Comparison of ENCODE assay signal across 8 cellular contexts in the genomic region with DNA sequence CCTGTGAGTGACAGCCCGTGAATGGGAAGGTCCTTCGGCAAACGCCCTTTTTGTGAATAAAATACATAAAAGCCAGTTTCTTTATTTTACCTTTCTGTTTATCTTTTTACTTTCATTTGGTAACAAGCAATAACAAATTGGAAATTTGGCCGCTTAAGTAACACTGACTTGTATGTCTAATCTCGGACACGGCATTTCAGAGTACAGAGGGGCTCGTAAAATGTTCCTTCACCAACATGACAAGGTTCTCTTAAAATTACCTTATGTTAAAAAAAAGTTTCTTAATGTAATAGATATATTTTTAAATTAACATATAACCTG. TPM values are rescaled to one million over a fixed set of nuclear protein-coding genes. Genes with fewer than 3 reads are reported as not detected.
DNase-seq lines count a peak whose midpoint lies in the region; ATAC-seq and TF ChIP-seq lines count a peak whose summit lies in the region.

No MANE protein-coding gene starts in this region.

- H3K9me3 ChIP-seq in CD4-positive, alpha-beta memory T cell (ENCODE audit: control insufficient read depth in 1 of 2, low read length in 2 of 2), result peaks cover 0 to 5% of the 10 kb centered on the region in 2 donors

- peak overlapping the region; percentile 71 to 89 for H3K4me3 ChIP-seq in CD4-positive, alpha-beta memory T cell (ENCODE audit: low read length in 2 of 2)
- peak overlapping the region; percentile 64 for H3K4me3 ChIP-seq in Jurkat, Clone E6-1 (ENCODE audit: low read length)
- H3K4me3 ChIP-seq in dorsolateral prefrontal cortex, result peak overlapping the region; percentile 56 to 96 (median 84)

- no peaks in the 10 kb centered on the region for H3K27me3 Mint-ChIP-seq in CD4-positive, alpha-beta memory T cell
- no peaks in the 10 kb centered on the region for H3K27me3 Mint-ChIP-seq in neural crest cell (ENCODE audit: low read depth)

- H3K27me3 ChIP-seq in CD4-positive, alpha-beta memory T cell (ENCODE audit: insufficient read depth, low read length), result no peaks in the 10 kb centered on the region
- no peaks in the 10 kb centered on the region for H3K27me3 ChIP-seq in dorsolateral prefrontal cortex

- peaks cover 0 to 32% (median 17%) of the 10 kb centered on the region in 8 donors for H3K9me3 Mint-ChIP-seq in CD4-positive, alpha-beta memory T cell
- peaks cover 16% of the 10 kb centered on the region for H3K9me3 Mint-ChIP-seq in neural crest cell

- peaks cover 37 to 61% (median 47%) of the 10 kb centered on the region in 4 donors for H3K4me1 Mint-ChIP-seq in CD4-positive, alpha-beta memory T cell
- H3K4me1 Mint-ChIP-seq in neural crest cell, result peaks cover 34% of the 10 kb centered on the region

- H3K27ac ChIP-seq in CD4-positive, alpha-beta memory T cell (ENCODE audit: low read depth, low read length), result peak overlapping the region; percentile 87
- H3K27ac ChIP-seq in dorsolateral prefrontal cortex, result peak overlapping the region; percentile 82 to 99 (median 96)

- POLR2A ChIA-PET in CD4-positive, alpha-beta memory T cell (lab: Charles Lee; ENCODE audit: partially characterized antibody), result interaction anchor here (0.8 to 3.4 kb wide), 18 partner anchors 10 to 773 kb away, joined by 3 to 55 read pairs (median 10); a partner anchor contains a TSS

- H3K36me3 Mint-ChIP-seq in CD4-positive, alpha-beta memory T cell, result peaks cover 17 to 25% of the 10 kb centered on the region in 2 donors
- H3K36me3 Mint-ChIP-seq in neural crest cell (ENCODE audit: low read depth), result peaks cover 34% of the 10 kb centered on the region

- intact Hi-C loops in CD4-positive, alpha-beta memory T cell (cut with micrococcal nuclease), result loop anchor here (10.0 kb wide), 1 partner anchor 750 kb away; a partner anchor contains a TSS
- intact Hi-C loops in dorsolateral prefrontal cortex (cut with DNase I), result loop anchor here (5.0 to 10.0 kb wide), 2 partner anchors 92 to 480 kb away; a partner anchor contains a TSS

- DNase-seq in CD4-positive, alpha-beta memory T cell, result no peak
- DNase-seq in Jurkat, Clone E6-1 (ENCODE audit: low read depth, low spot score), result no peak
- DNase-seq in dorsolateral prefrontal cortex (no peak), neural crest cell (ENCODE audit: low read depth, low spot score) (no peak)
- no peak for DNase-seq in activated effector memory CD4-positive, alpha-beta T cell treated with Interleukin-2 at 50 U/mL for 16 hours

- no peak for ATAC-seq in GM21390 (IDR thresholded peaks at IDR 0.05; ENCODE audit: unreplicated experiment)
- ATAC-seq in HG03378 (IDR thresholded peaks at IDR 0.05; ENCODE audit: unreplicated experiment), result no peak
- ATAC-seq in GM18498 (IDR thresholded peaks at IDR 0.05; ENCODE audit: unreplicated experiment), result no peak

- TF ChIP-seq CTCF in dorsolateral prefrontal cortex (IDR thresholded peaks at IDR 0.05 in 54 of 56, conservative IDR thresholded peaks at IDR 0.05 in 2 of 56; ENCODE audit: low read depth in 1 of 56, partially characterized antibody in 56 of 56), result no peak
- no peak for TF ChIP-seq CTCF in neural crest cell (conservative IDR thresholded peaks at IDR 0.05)

- CTCF ChIA-PET in CD4-positive, alpha-beta memory T cell (lab: Charles Lee; ENCODE audit: partially characterized antibody), result interaction anchor here (3.9 kb wide), 1 partner anchor 144 kb away, joined by 15 read pairs; no protein-coding TSS in a partner anchor

- no peaks in the 10 kb centered on the region for H3K36me3 ChIP-seq in CD4-positive, alpha-beta memory T cell (ENCODE audit: insufficient read depth, low read length)

- H3K4me3 Mint-ChIP-seq in CD4-positive, alpha-beta memory T cell, result peak overlapping the region; percentile 91 to 97 (median 92)
- peak overlapping the region; percentile 87 for H3K4me3 Mint-ChIP-seq in neural crest cell

- H3K27ac Mint-ChIP-seq in CD4-positive, alpha-beta memory T cell, result peak overlapping the region; percentile 95 to 99 (median 96)
- peak overlapping the region; percentile 43 for H3K27ac Mint-ChIP-seq in neural crest cell (ENCODE audit: unreplicated experiment)

- peaks cover 40% of the 10 kb centered on the region for H3K4me1 ChIP-seq in CD4-positive, alpha-beta memory T cell (ENCODE audit: insufficient read depth, low read length)

RNA-seq across cellular contexts. Expression of a gene that starts 0.6 kb away (rescaled TPM):
- 10 to 100 TPM; 20.7 to 21.2 TPM for total RNA-seq in CD4-positive, alpha-beta memory T cell
- polyA plus RNA-seq in CD4-positive, alpha-beta memory T cell, result 10 to 100 TPM; 10.9 to 11.9 TPM
- 20.5 TPM for polyA plus RNA-seq in Jurkat, Clone E6-1 (2012; ENCODE audit: insufficient read depth, insufficient read length)
- 1 to 10 TPM; 1.1 to 9.4 (median 3.7) TPM for total RNA-seq in dorsolateral prefrontal cortex
- 7.6 and 9.8 TPM in 2 replicates for total RNA-seq in neural crest cell
